Comparison of ENCODE assay signal across 18 cellular contexts in genomic region chr9:126692759-126693427, GRCh38.
"Had no signal": no experiment of that assay in that cellular context is flagged by ENCODE, and none has a peak within 500 bp of the region (broad histone marks: within the 10 kb centered on the region; RNA-seq: fewer than 3 reads in every experiment).

No MANE protein-coding gene starts in this region.

- H3K27ac Mint-ChIP-seq: activated naive CD8-positive, alpha-beta T cell treated with anti-CD3 and anti-CD28 coated beads for 36 hours; activated T-helper 1 cell treated with anti-CD3 and anti-CD28 coated beads, Interleukin-12 subunit alpha, Interleukin-12 subunit beta, Interleukin-2, Interleukin-4 antibody, amounts not matched to agents 30 ng/mL and 10 ng/mL and 1 ng/mL, durations not matched to agents 14 hours and 24 hours and 36 hours; naive thymus-derived CD4-positive, alpha-beta T cell had no signal

- FAIRE-seq: keratinocyte had no signal

- H3K4me3 Mint-ChIP-seq: activated naive CD8-positive, alpha-beta T cell treated with anti-CD3 and anti-CD28 coated beads for 36 hours; activated T-helper 1 cell treated with anti-CD3 and anti-CD28 coated beads, Interleukin-12 subunit alpha, Interleukin-12 subunit beta, Interleukin-2, Interleukin-4 antibody, amounts not matched to agents 30 ng/mL and 10 ng/mL and 1 ng/mL, durations not matched to agents 14 hours and 24 hours and 36 hours; naive thymus-derived CD4-positive, alpha-beta T cell had no signal

- H3K9me3 ChIP-seq: left lung, mucosa of descending colon, thyroid gland had no signal

- H3K9me3 Mint-ChIP-seq: activated naive CD8-positive, alpha-beta T cell treated with anti-CD3 and anti-CD28 coated beads for 36 hours; activated T-helper 1 cell treated with anti-CD3 and anti-CD28 coated beads, Interleukin-12 subunit alpha, Interleukin-12 subunit beta, Interleukin-2, Interleukin-4 antibody, amounts not matched to agents 30 ng/mL and 10 ng/mL and 1 ng/mL, durations not matched to agents 14 hours and 24 hours and 36 hours had no signal

- H3K36me3 ChIP-seq: cardiac muscle cell, left lung, thyroid gland had no signal

- ATAC-seq: foreskin keratinocyte; left lung; mucosa of descending colon; naive thymus-derived CD4-positive, alpha-beta T cell had no signal

- H3K36me3 Mint-ChIP-seq: activated naive CD8-positive, alpha-beta T cell treated with anti-CD3 and anti-CD28 coated beads for 36 hours; naive thymus-derived CD4-positive, alpha-beta T cell had no signal

- H3K4me1 ChIP-seq: foreskin keratinocyte, left lung, thyroid gland had no signal

- H3K27me3 ChIP-seq: foreskin keratinocyte, thyroid gland had no signal

- H3K27ac ChIP-seq: cardiac muscle cell, foreskin keratinocyte, left lung, thyroid gland had no signal

- DNase-seq: activated CD4-positive, CD25-positive, alpha-beta regulatory T cell treated with anti-CD3 and anti-CD28 coated beads, Interleukin-2, amount 50 U/mL, for 72 hours; activated gamma-delta T cell treated with Interleukin-2 at 50 U/mL for 16 hours; activated naive CD8-positive, alpha-beta T cell treated with anti-CD3 and anti-CD28 coated beads for 36 hours; activated T-cell treated with anti-CD3 and anti-CD28 coated beads for 4 hours; amniotic stem cell; dermis blood vessel endothelial cell; foreskin keratinocyte; hypothalamus; mesenchymal stem cell; naive thymus-derived CD4-positive, alpha-beta T cell; stimulated activated CD4-positive, alpha-beta T cell treated with anti-CD3 and anti-CD28 coated beads, Interleukin-2, amount 100 ng/mL, for 24 hours; stimulated activated naive CD4-positive, alpha-beta T cell treated with Interleukin-2 at 50 U/mL for 16 hours; thyroid gland had no signal

- H3K4me3 ChIP-seq: cardiac muscle cell, left lung, mucosa of descending colon, thyroid gland had no signal

- H3K4me1 Mint-ChIP-seq: activated naive CD8-positive, alpha-beta T cell treated with anti-CD3 and anti-CD28 coated beads for 36 hours; naive thymus-derived CD4-positive, alpha-beta T cell had no signal
